In genomic region chr2:39697480-39697879, GRCh38 we compare ENCODE assay signal across 2 cellular contexts.
TF ChIP-seq lines count a peak whose summit lies in the region.

No MANE protein-coding gene starts in this region.

TF ChIP-seq in A549, 52 proteins besides CTCF, POLR2A, EP300 and RAD21:
- no peak for TF ChIP-seq NFE2L2 (conservative IDR thresholded peaks at IDR 0.05; ENCODE audit: low read length)
- TF ChIP-seq NPAS2 (CRISPR knock-in tag; IDR thresholded peaks at IDR 0.05; ENCODE audit: borderline replicate concordance) = no peak
- TF ChIP-seq SREBF2 (IDR thresholded peaks at IDR 0.05) = no peak
- TF ChIP-seq JUNB (IDR thresholded peaks at IDR 0.05) = no peak
- TF ChIP-seq ZNF302 (CRISPR knock-in tag; IDR thresholded peaks at IDR 0.05) = no peak
- no peak for TF ChIP-seq MYC (IDR thresholded peaks at IDR 0.05; ENCODE audit: borderline replicate concordance, low read length)
- no peak for TF ChIP-seq BCL3 (IDR thresholded peaks at IDR 0.05)
- no peak for TF ChIP-seq KDM5A (IDR thresholded peaks at IDR 0.05)
- TF ChIP-seq ZC3H11A (IDR thresholded peaks at IDR 0.05) = no peak
- TF ChIP-seq CEBPB (IDR thresholded peaks at IDR 0.05) = no peak
- TF ChIP-seq FOXS1 (CRISPR knock-in tag; IDR thresholded peaks at IDR 0.05) = no peak
- TF ChIP-seq PHF8 (IDR thresholded peaks at IDR 0.05; ENCODE audit: borderline replicate concordance, low read depth) = no peak
- TF ChIP-seq CHD2 (IDR thresholded peaks at IDR 0.05; ENCODE audit: low read length, partially characterized antibody) = no peak
- no peak for TF ChIP-seq HOXA7 (CRISPR knock-in tag; IDR thresholded peaks at IDR 0.05)
- no peak for TF ChIP-seq MAX (IDR thresholded peaks at IDR 0.05)
- TF ChIP-seq TP53 (CRISPR knock-in tag; IDR thresholded peaks at IDR 0.05) = no peak
- no peak for TF ChIP-seq HEYL (CRISPR knock-in tag; IDR thresholded peaks at IDR 0.05)
- TF ChIP-seq ZFP36 (IDR thresholded peaks at IDR 0.05; ENCODE audit: borderline replicate concordance, partially characterized antibody) = no peak
- no peak for TF ChIP-seq GATA3 (IDR thresholded peaks at IDR 0.05; ENCODE audit: borderline replicate concordance)

TF ChIP-seq in endothelial cell of umbilical vein, 7 proteins besides CTCF, POLR2A, EP300 and RAD21:
- TF ChIP-seq MAX (IDR thresholded peaks at IDR 0.05; ENCODE audit: insufficient read depth, insufficient read length) = no peak
- no peak for TF ChIP-seq POLR2AphosphoS5 (IDR thresholded peaks at IDR 0.05; ENCODE audit: insufficient read depth, low read depth, low read length)
- TF ChIP-seq FOS (IDR thresholded peaks at IDR 0.05; ENCODE audit: borderline replicate concordance, insufficient read depth, low read length) = no peak
- no peak for TF ChIP-seq EZH2 (IDR thresholded peaks at IDR 0.05; ENCODE audit: borderline replicate concordance, low read depth, low read length, severe bottlenecking)
- TF ChIP-seq GATA2 (IDR thresholded peaks at IDR 0.05; ENCODE audit: insufficient read depth, insufficient read length, low read depth, low read length) = no peak
- no peak for TF ChIP-seq JUN (IDR thresholded peaks at IDR 0.05; ENCODE audit: borderline replicate concordance, insufficient read depth, insufficient read length, low read depth)
- TF ChIP-seq MYC (IDR thresholded peaks at IDR 0.05; ENCODE audit: low read depth, low read length) = no peak
TF ChIP-seq in endothelial cell of umbilical vein: peak in this region for 0.
